9 cellular contexts compared by ENCODE assay signal in the genomic region with DNA sequence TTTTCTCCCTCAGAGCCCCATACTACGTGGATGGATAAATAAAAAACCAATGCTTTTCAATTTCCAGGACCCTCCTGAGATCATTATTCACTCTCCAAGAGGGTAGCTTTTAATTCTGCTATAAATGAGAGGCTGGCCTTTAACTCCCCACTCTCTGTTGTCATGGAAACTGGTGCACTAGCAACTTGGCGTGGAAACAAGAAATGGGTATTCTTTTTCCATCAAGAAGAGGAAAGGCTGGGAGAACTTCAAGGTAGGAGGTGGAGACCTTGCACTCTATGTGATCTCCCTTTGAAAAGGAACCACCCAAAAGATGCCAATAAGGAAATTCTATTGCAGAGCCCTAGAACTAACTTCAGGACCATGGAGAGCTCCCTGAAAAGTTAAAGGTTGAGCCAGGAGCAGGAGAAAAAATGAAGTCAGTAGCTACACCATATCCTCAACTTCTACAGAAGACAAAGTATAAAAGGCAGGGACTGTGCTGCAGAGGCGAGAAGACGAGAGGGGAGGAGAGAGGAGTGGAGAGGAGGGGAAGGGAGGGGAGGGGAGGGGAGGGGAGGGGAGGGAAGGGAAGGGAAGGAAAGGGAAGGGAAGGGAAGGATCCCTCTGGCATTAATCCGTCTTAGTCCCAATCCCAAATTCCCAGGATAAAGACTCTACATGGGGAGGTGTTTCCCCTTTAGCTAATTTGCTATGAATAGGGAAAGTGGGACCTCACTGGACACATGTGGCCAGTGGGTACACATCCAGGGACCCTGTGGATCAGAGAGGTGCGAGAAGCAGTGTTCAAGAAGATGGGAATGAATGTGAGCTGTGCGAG. TPM values are rescaled to one million over a fixed set of nuclear protein-coding genes. Genes with fewer than 3 reads are reported as not detected.
A peak's percentile ranks its signal among the peaks of the same experiment; 100 is the strongest.
DNase-seq lines count a peak whose midpoint lies in the region; ATAC-seq, FAIRE-seq and TF ChIP-seq lines count a peak whose summit lies in the region.
"Had no signal": no experiment of that assay in that cellular context is flagged by ENCODE, and none has a peak within 500 bp of the region (broad histone marks: within the 10 kb centered on the region; RNA-seq: fewer than 3 reads in every experiment).

No MANE protein-coding gene starts in this region.

- peak; percentile 79 for FAIRE-seq in K562 (lab: Jason Lieb, UNC)

- no peak overlapping the region for H3K27ac ChIP-seq in K562 (ENCODE audit: extremely low read depth, low read depth, low read length)
- H3K27ac ChIP-seq: SK-N-MC had no signal

- no peak overlapping the region for H3K4me2 ChIP-seq in K562 (ENCODE audit: insufficient read depth, low read length)

- POLR2A ChIA-PET in K562 (lab: Yijun Ruan, JAX) = interaction anchor here (0.7 to 1.5 kb wide), 4 partner anchors 11 to 649 kb away, joined by 3 read pairs; no protein-coding TSS in a partner anchor

- no peaks in the 10 kb centered on the region for H3K4me1 ChIP-seq in K562 (replicated peaks in 1 of 2; ENCODE audit: control insufficient read depth in 2 of 2, insufficient read depth in 2 of 2, low read length in 2 of 2)

- H3K4me3 ChIP-seq in GM12865 (ENCODE audit: low read depth, low read length) (no peak overlapping the region), K562 (no peak overlapping the region)
- H3K4me3 ChIP-seq: SK-N-MC had no signal

- no peaks in the 10 kb centered on the region for H3K9me1 ChIP-seq in K562 (ENCODE audit: control insufficient read depth, insufficient read depth, low read length)

- CTCF ChIA-PET in K562 (lab: Yijun Ruan, JAX; ENCODE audit: low intra/inter-chr PET ratio) = no interaction called here

- 1% methylated on average over 5 of the region's 7 CpGs for WGBS in K562 (ENCODE audit: insufficient coverage, low coverage, missing lambda C conversion rate)

- no peak overlapping the region for H2AFZ ChIP-seq in K562 (ENCODE audit: low read depth, low read length)

- TF ChIP-seq RAD21 in K562 (CRISPR knock-in tag; conservative IDR thresholded peaks at IDR 0.05 in 1 of 2, IDR thresholded peaks at IDR 0.05 in 1 of 2) = no peak

- TF ChIP-seq CTCF in GM12865 (IDR thresholded peaks at IDR 0.05; ENCODE audit: insufficient read depth, low read depth, low read length, missing control alignments) (no peak), K562 (IDR thresholded peaks at IDR 0.05 in 2 of 3, conservative IDR thresholded peaks at IDR 0.05 in 1 of 3; ENCODE audit: insufficient read depth in 2 of 3, low read depth in 1 of 3, low read length in 3 of 3) (no peak)

- no peak for TF ChIP-seq POLR2A in K562 (conservative IDR thresholded peaks at IDR 0.05)

- ATAC-seq in K562 (no peak), left lobe of liver (peak; percentile 48), HG03439 (IDR thresholded peaks at IDR 0.05; ENCODE audit: unreplicated experiment) (no peak)
- no peak for ATAC-seq in activated CD4-positive, CD25-positive, alpha-beta regulatory T cell treated with anti-CD3 and anti-CD28 coated beads, Interleukin-2, amount 50 U/mL, for 24 hours

- peaks cover 0 to 7% of the 10 kb centered on the region in 2 experiments; a peak in 2 of 5 replicates for H3K27me3 ChIP-seq in K562 (ENCODE audit: control insufficient read depth in 2 of 2, insufficient read depth in 2 of 2, low read length in 2 of 2)

- no peaks in the 10 kb centered on the region for H3K36me3 ChIP-seq in K562 (ENCODE audit: control insufficient read depth, insufficient read depth, low read length)

- DNase-seq in GM12865 (ENCODE audit: low read depth) (peak; percentile 50), KBM-7 (peak; percentile 46), K562 (ENCODE audit: extremely low read depth in 1 of 4, low spot score in 3 of 4) (peak; percentile 54 to 61 (median 57)), left lobe of liver (ENCODE audit: low spot score) (no peak), DMS153 treated with DMSO at 0.1 percent for 48 hours (lab: John Stamatoyannopoulos, UW; ENCODE audit: unreplicated experiment) (no peak)
- DNase-seq: islet precursor cell had no signal

- no peaks in the 10 kb centered on the region for H4K20me1 ChIP-seq in K562 (replicated peaks; ENCODE audit: control insufficient read depth, insufficient read depth, low read length)

- H3K9ac ChIP-seq in K562 (ENCODE audit: insufficient read depth in 1 of 2, low read depth in 2 of 2, low read length in 2 of 2) = no peak overlapping the region

- in situ Hi-C loops in KBM-7 (cut with MboI; ENCODE audit: low pct_unique_long_range_greater_than_20kb, low sequenced_read_pairs) (no loop called here), K562 (cut with MboI) (no loop called here)

- BruUV-seq in K562 (replicated peaks; lab: Mats Ljungman, UMichigan) = no TSS peak

- TF ChIP-seq EP300 in K562 (IDR thresholded peaks at IDR 0.05; ENCODE audit: low read length) = no peak

- no peaks in the 10 kb centered on the region for H3K9me3 ChIP-seq in K562 (replicated peaks; ENCODE audit: control insufficient read depth, insufficient read depth, low read depth, low read length)

- intact Hi-C loops in K562 (cut with micrococcal nuclease) = no loop called here

- H3K79me2 ChIP-seq in K562 (ENCODE audit: control insufficient read depth, insufficient read depth, low read length) = no peaks in the 10 kb centered on the region

TF ChIP-seq in K562, 482 proteins besides CTCF, POLR2A, EP300 and RAD21 (continues in another document):
- TF ChIP-seq EHMT2 (IDR thresholded peaks at IDR 0.05) (peak; percentile 97), MAFK (IDR thresholded peaks at IDR 0.05; ENCODE audit: low read length) (no peak), PCBP1 (IDR thresholded peaks at IDR 0.05; ENCODE audit: low read depth, low read length, poor library complexity, severe bottlenecking) (peak; percentile 63), MIER1 (IDR thresholded peaks at IDR 0.05; ENCODE audit: low read depth) (peak; percentile 90), SIX5 (IDR thresholded peaks at IDR 0.05; ENCODE audit: borderline replicate concordance in 1 of 2, insufficient read depth in 1 of 2, low read depth in 1 of 2, low read length in 2 of 2) (no peak), RFX1 (IDR thresholded peaks at IDR 0.05) (peak; percentile 82), MAZ (CRISPR knock-in tag; conservative IDR thresholded peaks at IDR 0.05 in 1 of 2, IDR thresholded peaks at IDR 0.05 in 1 of 2) (peak in 1 of 2 experiments; percentile 23; a peak in 1 of 4 replicates)
- TF ChIP-seq, protein P1, sequence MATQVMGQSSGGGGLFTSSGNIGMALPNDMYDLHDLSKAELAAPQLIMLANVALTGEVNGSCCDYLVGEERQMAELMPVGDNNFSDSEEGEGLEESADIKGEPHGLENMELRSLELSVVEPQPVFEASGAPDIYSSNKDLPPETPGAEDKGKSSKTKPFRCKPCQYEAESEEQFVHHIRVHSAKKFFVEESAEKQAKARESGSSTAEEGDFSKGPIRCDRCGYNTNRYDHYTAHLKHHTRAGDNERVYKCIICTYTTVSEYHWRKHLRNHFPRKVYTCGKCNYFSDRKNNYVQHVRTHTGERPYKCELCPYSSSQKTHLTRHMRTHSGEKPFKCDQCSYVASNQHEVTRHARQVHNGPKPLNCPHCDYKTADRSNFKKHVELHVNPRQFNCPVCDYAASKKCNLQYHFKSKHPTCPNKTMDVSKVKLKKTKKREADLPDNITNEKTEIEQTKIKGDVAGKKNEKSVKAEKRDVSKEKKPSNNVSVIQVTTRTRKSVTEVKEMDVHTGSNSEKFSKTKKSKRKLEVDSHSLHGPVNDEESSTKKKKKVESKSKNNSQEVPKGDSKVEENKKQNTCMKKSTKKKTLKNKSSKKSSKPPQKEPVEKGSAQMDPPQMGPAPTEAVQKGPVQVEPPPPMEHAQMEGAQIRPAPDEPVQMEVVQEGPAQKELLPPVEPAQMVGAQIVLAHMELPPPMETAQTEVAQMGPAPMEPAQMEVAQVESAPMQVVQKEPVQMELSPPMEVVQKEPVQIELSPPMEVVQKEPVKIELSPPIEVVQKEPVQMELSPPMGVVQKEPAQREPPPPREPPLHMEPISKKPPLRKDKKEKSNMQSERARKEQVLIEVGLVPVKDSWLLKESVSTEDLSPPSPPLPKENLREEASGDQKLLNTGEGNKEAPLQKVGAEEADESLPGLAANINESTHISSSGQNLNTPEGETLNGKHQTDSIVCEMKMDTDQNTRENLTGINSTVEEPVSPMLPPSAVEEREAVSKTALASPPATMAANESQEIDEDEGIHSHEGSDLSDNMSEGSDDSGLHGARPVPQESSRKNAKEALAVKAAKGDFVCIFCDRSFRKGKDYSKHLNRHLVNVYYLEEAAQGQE (CRISPR knock-in tag; IDR thresholded peaks at IDR 0.05; ENCODE audit: low read depth) = peak; percentile 94

RNA-seq across cellular contexts. Expression of a gene that starts 46.7 kb away (rescaled TPM):
- total RNA-seq in K562 (2011; cell fraction: chromatin; rRNA removed; ENCODE audit: low replicate concordance) = 9.7 and 12.2 TPM in 2 replicates
- 11.8 and 12.1 TPM in 2 replicates for total RNA-seq in K562 (2011; cell fraction: nucleolus; rRNA removed)
- total RNA-seq in K562 (2011; cell fraction: nucleoplasm; rRNA removed) = 5.6 and 7.8 TPM in 2 replicates
- total RNA-seq in K562 (2014; rRNA removed) = 3.1 and 4.5 TPM in 2 replicates
- 1.9 TPM in 2 replicates for total RNA-seq in K562 (2014; rRNA removed; fragmentation: Illumina TruSeq; extraction: Trizol)
- 2.8 and 3.1 TPM in 2 replicates for total RNA-seq in K562 (2015; rRNA removed; fragmentation: Illumina TruSeq; extraction: Trizol)
- 3.0 and 3.4 TPM in 2 replicates for total RNA-seq in K562 (2021)
- 0.80 and 0.88 TPM in 2 replicates for polyA plus RNA-seq in K562 (2011; rRNA removed)
- 1.1 and 1.2 TPM in 2 replicates for polyA plus RNA-seq in K562 (2011; cell fraction: cytosol; rRNA removed)
- polyA plus RNA-seq in K562 (2011; cell fraction: nucleus; rRNA removed) = 4.7 and 6.8 TPM in 2 replicates
- polyA plus RNA-seq in K562 (2012) = 2.4 and 5.0 TPM in 2 replicates
- polyA plus RNA-seq in K562 (2014; fragmentation: Illumina TruSeq; extraction: Trizol) = 1.6 and 2.0 TPM in 2 replicates
- 1 to 10 TPM; 1.1 to 1.2 TPM for polyA plus RNA-seq in K562 (2014; fragmentation: Nextera tagmentation; extraction: Ambion mirVana)
- polyA plus RNA-seq in K562 (2014; rRNA removed) = 2.1 and 2.7 TPM in 2 replicates
- 2.9 and 3.9 TPM in 2 replicates for polyA minus RNA-seq in K562 (2011; rRNA and poly(A)+ RNA removed)
- polyA minus RNA-seq in K562 (2011; cell fraction: cytosol; rRNA and poly(A)+ RNA removed) = 2.1 and 3.6 TPM in 2 replicates
- polyA minus RNA-seq in K562 (2011; cell fraction: nucleus; rRNA and poly(A)+ RNA removed) = 8.3 and 11.3 TPM in 2 replicates
- 4.6 TPM for total RNA-seq in left lobe of liver

Comparison
In these comparisons a context has a peak if more than half of its experiments do, and no peak if none do; other contexts are left out.
1. DNase-seq: peak in GM12865 (single experiment), KBM-7 (single experiment) and K562 (4 of 4); none in left lobe of liver (single experiment) and DMS153 treated with DMSO at 0.1 percent for 48 hours (single experiment).